Comparison of ENCODE assay signal across 22 cellular contexts in genomic region chr1:15452216-15452615, GRCh38. TPM values are rescaled to one million over a fixed set of nuclear protein-coding genes. Genes with fewer than 3 reads are reported as not detected.
A peak's percentile ranks its signal among the peaks of the same experiment; 100 is the strongest.
DNase-seq lines count a peak whose midpoint lies in the region; ATAC-seq, FAIRE-seq and TF ChIP-seq lines count a peak whose summit lies in the region.
"Had no signal": no experiment of that assay in that cellular context is flagged by ENCODE, and none has a peak within 500 bp of the region (broad histone marks: within the 10 kb centered on the region; RNA-seq: fewer than 3 reads in every experiment).

No MANE protein-coding gene starts in this region.

- no peaks in the 10 kb centered on the region for H3K36me3 ChIP-seq in K562 (ENCODE audit: control insufficient read depth, insufficient read depth, low read length)
- no peaks in the 10 kb centered on the region for H3K36me3 ChIP-seq in mucosa of descending colon (ENCODE audit: low read depth)
- no peaks in the 10 kb centered on the region for H3K36me3 ChIP-seq in heart right ventricle
- H3K36me3 ChIP-seq: BE2C, MG63 had no signal

- CTCF ChIA-PET in K562 (lab: Yijun Ruan, JAX; ENCODE audit: low intra/inter-chr PET ratio): no interaction called here

- H3K9ac ChIP-seq in K562 (ENCODE audit: insufficient read depth in 1 of 2, low read depth in 2 of 2, low read length in 2 of 2): no peak overlapping the region

- DNase-seq in Daoy (ENCODE audit: low read depth) (peak; percentile 20), LHCN-M2 (ENCODE audit: low read depth) (peak; percentile 51), K562 (ENCODE audit: extremely low read depth in 1 of 4, low spot score in 3 of 4) (no peak), mucosa of descending colon (no peak), head of caudate nucleus (no peak), NCI-H2227 (lab: John Stamatoyannopoulos, UW; ENCODE audit: unreplicated experiment) (no peak), NCI-H146 treated with DMSO at 0.1 percent for 48 hours (lab: John Stamatoyannopoulos, UW; ENCODE audit: unreplicated experiment) (no peak), heart right ventricle (no peak)
- DNase-seq: 8988T; BE2C; CD4-positive, alpha-beta T cell; KG1; MG63; NCI-H1092 treated with DMSO at 0.1 percent for 48 hours; NCI-H1694; NCI-H2107; NCI-H226; NCI-H524 treated with DMSO at 0.1 percent for 48 hours had no signal

- H3K9me3 ChIP-seq in K562 (replicated peaks; ENCODE audit: control insufficient read depth, insufficient read depth, low read depth, low read length) (no peaks in the 10 kb centered on the region), mucosa of descending colon (no peaks in the 10 kb centered on the region), heart right ventricle (peaks cover 0 to 10% (median 0%) of the 10 kb centered on the region in 11 donors)
- H3K9me3 ChIP-seq: BE2C, MG63 had no signal

- H3K27me3 ChIP-seq in K562 (ENCODE audit: control insufficient read depth in 2 of 2, insufficient read depth in 2 of 2, low read length in 2 of 2) (no peaks in the 10 kb centered on the region), heart right ventricle (peaks cover 0 to 17% (median 5%) of the 10 kb centered on the region in 7 donors)
- H3K27me3 ChIP-seq: BE2C, MG63 had no signal

- POLR2A ChIA-PET in K562 (lab: Yijun Ruan, JAX): interaction anchor here (0.8 kb wide), 1 partner anchor 282 kb away, joined by 3 read pairs; no protein-coding TSS in a partner anchor

- no peaks in the 10 kb centered on the region for H3K79me2 ChIP-seq in K562 (ENCODE audit: control insufficient read depth, insufficient read depth, low read length)

- no peak for FAIRE-seq in K562 (lab: Jason Lieb, UNC)

- TF ChIP-seq EP300 in K562 (IDR thresholded peaks at IDR 0.05; ENCODE audit: low read length): no peak

- H3K27ac ChIP-seq in K562 (ENCODE audit: extremely low read depth, low read depth, low read length) (no peak overlapping the region), heart right ventricle (no peak overlapping the region)
- H3K27ac ChIP-seq: HL-60, RWPE1 had no signal

- 27% methylated on average over 1 of the region's 1 CpG for WGBS in K562 (ENCODE audit: insufficient coverage, low coverage, missing lambda C conversion rate)
- WGBS in heart right ventricle, 2 donors: 94 to 96% methylated on average over 1 of the region's 1 CpG

- TF ChIP-seq POLR2A in K562 (conservative IDR thresholded peaks at IDR 0.05): no peak

- in situ Hi-C loops in K562 (cut with MboI): no loop called here

- ATAC-seq in K562 (no peak), mucosa of descending colon (peak; percentile 36), heart right ventricle (no peak)
- ATAC-seq: HCT116 had no signal

- H2AFZ ChIP-seq in K562 (ENCODE audit: low read depth, low read length): no peak overlapping the region

- TF ChIP-seq RAD21 in K562 (CRISPR knock-in tag; conservative IDR thresholded peaks at IDR 0.05 in 1 of 2, IDR thresholded peaks at IDR 0.05 in 1 of 2): no peak

- TF ChIP-seq CTCF in K562 (IDR thresholded peaks at IDR 0.05 in 2 of 3, conservative IDR thresholded peaks at IDR 0.05 in 1 of 3; ENCODE audit: insufficient read depth in 2 of 3, low read depth in 1 of 3, low read length in 3 of 3): no peak
- TF ChIP-seq CTCF in mucosa of descending colon (IDR thresholded peaks at IDR 0.05): no peak
- no peak for TF ChIP-seq CTCF in heart right ventricle (IDR thresholded peaks at IDR 0.05)

- H3K4me3 ChIP-seq in K562: no peak overlapping the region
- no peak overlapping the region for H3K4me3 ChIP-seq in mucosa of descending colon
- H3K4me3 ChIP-seq in heart right ventricle: no peak overlapping the region
- H3K4me3 ChIP-seq: MG63 had no signal

- H3K4me1 ChIP-seq in K562 (replicated peaks in 1 of 2; ENCODE audit: control insufficient read depth in 2 of 2, insufficient read depth in 2 of 2, low read length in 2 of 2) (peaks cover 10 to 11% of the 10 kb centered on the region in 2 experiments), mucosa of descending colon (ENCODE audit: low read depth) (no peaks in the 10 kb centered on the region), heart right ventricle (no peaks in the 10 kb centered on the region)
- H3K4me1 ChIP-seq: BE2C had no signal

- H3K4me2 ChIP-seq in K562 (ENCODE audit: insufficient read depth, low read length): no peak overlapping the region

- H4K20me1 ChIP-seq in K562 (replicated peaks; ENCODE audit: control insufficient read depth, insufficient read depth, low read length): no peaks in the 10 kb centered on the region

- BruUV-seq in K562 (replicated peaks; lab: Mats Ljungman, UMichigan): no TSS peak

- H3K9me1 ChIP-seq in K562 (ENCODE audit: control insufficient read depth, insufficient read depth, low read length): no peaks in the 10 kb centered on the region

- intact Hi-C loops in K562 (cut with micrococcal nuclease): no loop called here
- intact Hi-C loops in mucosa of descending colon (cut with DNase I, micrococcal nuclease): no loop called here
- intact Hi-C loops in head of caudate nucleus (cut with DNase I): no loop called here
- intact Hi-C loops in heart right ventricle (cut with DNase I): no loop called here

RNA-seq across cellular contexts. Expression of gene CELA2A, which starts 4.3 kb away (rescaled TPM):
- total RNA-seq in Daoy (2014; rRNA removed; shearing (Covaris generic)): not detected in 2 replicates
- total RNA-seq in LHCN-M2 (2014; rRNA removed) (not detected in 2 replicates), K562 (2014; rRNA removed) (not detected in 2 replicates), K562 (2014; rRNA removed; fragmentation: Illumina TruSeq; extraction: Trizol) (not detected in 2 replicates), K562 (2015; rRNA removed; fragmentation: Illumina TruSeq; extraction: Trizol) (not detected in 2 replicates), K562 (2021) (0.47 and 0.62 TPM in 2 replicates), mucosa of descending colon (not detected), heart right ventricle (1 to 10 TPM in 5 of 10 donors, under 1 TPM in 2, not detected in 3; 0.85 to 1.6 (median 1.2) TPM)
- polyA plus RNA-seq in LHCN-M2 (2012): not detected
- not detected in 2 replicates for total RNA-seq in K562 (2011; cell fraction: chromatin; rRNA removed; ENCODE audit: low replicate concordance)
- not detected in 2 replicates for total RNA-seq in K562 (2011; cell fraction: nucleolus; rRNA removed)
- total RNA-seq in K562 (2011; cell fraction: nucleoplasm; rRNA removed): not detected in 2 replicates
- polyA plus RNA-seq in K562 (2011; rRNA removed) (not detected in 2 replicates), K562 (2014; fragmentation: Illumina TruSeq; extraction: Trizol) (not detected in 2 replicates), K562 (2014; fragmentation: Nextera tagmentation; extraction: Ambion mirVana) (not detected), K562 (2014; rRNA removed) (not detected in 2 replicates), heart right ventricle (under 1 TPM in 1 of 2 donors, not detected in 1; 0.09 TPM)
- not detected in 2 replicates for polyA plus RNA-seq in K562 (2011; cell fraction: cytosol; rRNA removed)
- 0.17 TPM in 1 of 2 replicates, not detected in the other for polyA plus RNA-seq in K562 (2011; cell fraction: nucleus; rRNA removed)
- 0.30 TPM in 1 of 2 replicates, not detected in the other for polyA plus RNA-seq in K562 (2012)
- not detected in 2 replicates for polyA minus RNA-seq in K562 (2011; rRNA and poly(A)+ RNA removed)
- not detected in 2 replicates for polyA minus RNA-seq in K562 (2011; cell fraction: cytosol; rRNA and poly(A)+ RNA removed)
- not detected in 2 replicates for polyA minus RNA-seq in K562 (2011; cell fraction: nucleus; rRNA and poly(A)+ RNA removed)
- total RNA-seq: CD4-positive, alpha-beta T cell; G401 had no signal

RNA-seq across cellular contexts. Expression of gene CTRC, which starts 14.0 kb away (rescaled TPM):
- 7.8 TPM in 1 of 2 replicates, not detected in the other for total RNA-seq in Daoy (2014; rRNA removed; shearing (Covaris generic))
- total RNA-seq in LHCN-M2 (2014; rRNA removed) (not detected in 2 replicates), K562 (2014; rRNA removed) (not detected in 2 replicates), K562 (2014; rRNA removed; fragmentation: Illumina TruSeq; extraction: Trizol) (not detected in 2 replicates), K562 (2015; rRNA removed; fragmentation: Illumina TruSeq; extraction: Trizol) (not detected in 2 replicates), K562 (2021) (0.84 and 1.2 TPM in 2 replicates), mucosa of descending colon (not detected), heart right ventricle (1 to 10 TPM in 3 of 10 donors, under 1 TPM in 4, not detected in 3; 0.42 to 1.6 (median 0.93) TPM)
- not detected for polyA plus RNA-seq in LHCN-M2 (2012)
- total RNA-seq in K562 (2011; cell fraction: chromatin; rRNA removed; ENCODE audit: low replicate concordance): not detected in 2 replicates
- total RNA-seq in K562 (2011; cell fraction: nucleolus; rRNA removed): not detected in 2 replicates
- total RNA-seq in K562 (2011; cell fraction: nucleoplasm; rRNA removed): not detected in 2 replicates
- polyA plus RNA-seq in K562 (2011; rRNA removed) (not detected in 2 replicates), K562 (2014; fragmentation: Illumina TruSeq; extraction: Trizol) (not detected in 2 replicates), K562 (2014; fragmentation: Nextera tagmentation; extraction: Ambion mirVana) (not detected), K562 (2014; rRNA removed) (not detected in 2 replicates), heart right ventricle (under 1 TPM in 1 of 2 donors, not detected in 1; 0.41 TPM)
- polyA plus RNA-seq in K562 (2011; cell fraction: cytosol; rRNA removed): not detected in 2 replicates
- not detected in 2 replicates for polyA plus RNA-seq in K562 (2011; cell fraction: nucleus; rRNA removed)
- 0.03 and 0.12 TPM in 2 replicates for polyA plus RNA-seq in K562 (2012)
- polyA minus RNA-seq in K562 (2011; rRNA and poly(A)+ RNA removed): not detected in 2 replicates
- polyA minus RNA-seq in K562 (2011; cell fraction: cytosol; rRNA and poly(A)+ RNA removed): not detected in 2 replicates
- polyA minus RNA-seq in K562 (2011; cell fraction: nucleus; rRNA and poly(A)+ RNA removed): not detected in 2 replicates
- total RNA-seq: G401 had no signal

RNA-seq across cellular contexts. Expression of gene CELA2B, which starts 23.7 kb away (rescaled TPM):
- not detected in 2 replicates for total RNA-seq in Daoy (2014; rRNA removed; shearing (Covaris generic))
- total RNA-seq in LHCN-M2 (2014; rRNA removed) (not detected in 2 replicates), K562 (2014; rRNA removed) (2.1 TPM in 1 of 2 replicates, not detected in the other), K562 (2014; rRNA removed; fragmentation: Illumina TruSeq; extraction: Trizol) (not detected in 2 replicates), K562 (2015; rRNA removed; fragmentation: Illumina TruSeq; extraction: Trizol) (not detected in 2 replicates), K562 (2021) (0.40 and 0.51 TPM in 2 replicates), mucosa of descending colon (not detected), heart right ventricle (not detected)
- not detected for polyA plus RNA-seq in LHCN-M2 (2012)
- total RNA-seq in K562 (2011; cell fraction: chromatin; rRNA removed; ENCODE audit: low replicate concordance): not detected in 2 replicates
- total RNA-seq in K562 (2011; cell fraction: nucleolus; rRNA removed): not detected in 2 replicates
- total RNA-seq in K562 (2011; cell fraction: nucleoplasm; rRNA removed): not detected in 2 replicates
- polyA plus RNA-seq in K562 (2011; rRNA removed) (not detected in 2 replicates), K562 (2014; fragmentation: Illumina TruSeq; extraction: Trizol) (not detected in 2 replicates), K562 (2014; fragmentation: Nextera tagmentation; extraction: Ambion mirVana) (under 1 TPM in 1 of 2 experiments, not detected in 1; 0.25 TPM), K562 (2014; rRNA removed) (0.25 and 0.39 TPM in 2 replicates), heart right ventricle (not detected)
- polyA plus RNA-seq in K562 (2011; cell fraction: cytosol; rRNA removed): 0.31 TPM in 1 of 2 replicates, not detected in the other
- not detected in 2 replicates for polyA plus RNA-seq in K562 (2011; cell fraction: nucleus; rRNA removed)
- 0.28 TPM in 1 of 2 replicates, not detected in the other for polyA plus RNA-seq in K562 (2012)
- polyA minus RNA-seq in K562 (2011; rRNA and poly(A)+ RNA removed): 0.28 TPM in 1 of 2 replicates, not detected in the other
- not detected in 2 replicates for polyA minus RNA-seq in K562 (2011; cell fraction: cytosol; rRNA and poly(A)+ RNA removed)
- polyA minus RNA-seq in K562 (2011; cell fraction: nucleus; rRNA and poly(A)+ RNA removed): not detected in 2 replicates
- total RNA-seq: CD4-positive, alpha-beta T cell; G401 had no signal

RNA-seq across cellular contexts. Expression of gene EFHD2, which starts 42.5 kb away (rescaled TPM):
- 73.0 and 88.0 TPM in 2 replicates for total RNA-seq in Daoy (2014; rRNA removed; shearing (Covaris generic))
- total RNA-seq in LHCN-M2 (2014; rRNA removed) (75.9 and 76.5 TPM in 2 replicates), K562 (2014; rRNA removed) (53.6 and 62.9 TPM in 2 replicates), K562 (2014; rRNA removed; fragmentation: Illumina TruSeq; extraction: Trizol) (8.6 and 8.8 TPM in 2 replicates), K562 (2015; rRNA removed; fragmentation: Illumina TruSeq; extraction: Trizol) (25.2 and 27.9 TPM in 2 replicates), K562 (2021) (64.3 and 70.0 TPM in 2 replicates), mucosa of descending colon (100 to 1,000 TPM in 2 of 3 donors, 10 to 100 TPM in 1; 89.5 to 197 (median 154) TPM), heart right ventricle (10 to 100 TPM in 9 of 10 donors, 1 to 10 TPM in 1; 9.4 to 32.1 (median 13.5) TPM)
- 34.8 TPM for polyA plus RNA-seq in LHCN-M2 (2012)
- 5.8 and 18.8 TPM in 2 replicates for total RNA-seq in K562 (2011; cell fraction: chromatin; rRNA removed; ENCODE audit: low replicate concordance)
- total RNA-seq in K562 (2011; cell fraction: nucleolus; rRNA removed): 14.5 and 18.0 TPM in 2 replicates
- total RNA-seq in K562 (2011; cell fraction: nucleoplasm; rRNA removed): 10.8 and 14.2 TPM in 2 replicates
- polyA plus RNA-seq in K562 (2011; rRNA removed) (19.7 and 22.8 TPM in 2 replicates), K562 (2014; fragmentation: Illumina TruSeq; extraction: Trizol) (26.1 and 40.7 TPM in 2 replicates), K562 (2014; fragmentation: Nextera tagmentation; extraction: Ambion mirVana) (1 to 10 TPM; 1.7 to 1.8 TPM), K562 (2014; rRNA removed) (62.3 and 73.5 TPM in 2 replicates), heart right ventricle (10 to 100 TPM; 20.1 to 20.2 TPM)
- 25.0 and 52.4 TPM in 2 replicates for polyA plus RNA-seq in K562 (2011; cell fraction: cytosol; rRNA removed)
- polyA plus RNA-seq in K562 (2011; cell fraction: nucleus; rRNA removed): 15.0 and 24.5 TPM in 2 replicates
- polyA plus RNA-seq in K562 (2012): 38.1 and 44.7 TPM in 2 replicates
- 5.5 and 6.9 TPM in 2 replicates for polyA minus RNA-seq in K562 (2011; rRNA and poly(A)+ RNA removed)
- 16.4 and 20.5 TPM in 2 replicates for polyA minus RNA-seq in K562 (2011; cell fraction: cytosol; rRNA and poly(A)+ RNA removed)
- 4.4 and 5.1 TPM in 2 replicates for polyA minus RNA-seq in K562 (2011; cell fraction: nucleus; rRNA and poly(A)+ RNA removed)

Comparison
In these comparisons a context has a peak if more than half of its experiments do, and no peak if none do; other contexts are left out.
1. DNase-seq: peak in Daoy (single experiment) and LHCN-M2 (single experiment); none in K562 (0 of 4), mucosa of descending colon (0 of 3), head of caudate nucleus (0 of 42), NCI-H2227 (single experiment), NCI-H146 treated with DMSO at 0.1 percent for 48 hours (single experiment) and heart right ventricle (0 of 2).